Comparison of ENCODE assay signal across 27 cellular contexts in genomic region chr19:5237190-5237780, GRCh38.
"Had no signal": no experiment of that assay in that cellular context is flagged by ENCODE, and none has a peak within 500 bp of the region (broad histone marks: within the 10 kb centered on the region; RNA-seq: fewer than 3 reads in every experiment).

No MANE protein-coding gene starts in this region.

- H3K27me3 ChIP-seq: left lung, neutrophil, sigmoid colon, spleen, tibial nerve, vagina had no signal

- H3K27me3 Mint-ChIP-seq: stimulated activated naive CD8-positive, alpha-beta T cell treated with anti-CD3 and anti-CD28 coated beads, Interleukin-15, amount 100 ng/mL, for 72 hours; type B pancreatic cell had no signal

- FAIRE-seq: keratinocyte, small intestine had no signal

- H3K79me2 ChIP-seq: parathyroid adenoma had no signal

- H2AFZ ChIP-seq: parathyroid adenoma had no signal

- H3K36me3 ChIP-seq: neutrophil had no signal

- H3K4me3 ChIP-seq: left lung, psoas muscle, sigmoid colon, spleen, tibial nerve, vagina had no signal

- H3K9me3 ChIP-seq: left lung, neutrophil, psoas muscle, sigmoid colon, spleen, tibial nerve, vagina had no signal

- H3K27ac Mint-ChIP-seq: memory B cell; naive thymus-derived CD8-positive, alpha-beta T cell; nephron; stimulated activated memory B cell treated with anti-CD40 and anti-IgM and Interleukin-4, amounts not matched to agents 10 μg/mL and 1 μg/mL and 100 μg/mL, for 72 hours; stimulated activated naive CD8-positive, alpha-beta T cell treated with anti-CD3 and anti-CD28 coated beads, Interleukin-15, amount 100 ng/mL, for 72 hours; type B pancreatic cell had no signal

- H3K9ac ChIP-seq: parathyroid adenoma had no signal

- H3K4me1 Mint-ChIP-seq: memory B cell; nephron; stimulated activated memory B cell treated with anti-CD40 and anti-IgM and Interleukin-4, amounts not matched to agents 10 μg/mL and 1 μg/mL and 100 μg/mL, for 72 hours; stimulated activated naive CD8-positive, alpha-beta T cell treated with anti-CD3 and anti-CD28 coated beads, Interleukin-15, amount 100 ng/mL, for 72 hours had no signal

- H3K36me3 Mint-ChIP-seq: stimulated activated memory B cell treated with anti-CD40 and anti-IgM and Interleukin-4, amounts not matched to agents 10 μg/mL and 1 μg/mL and 100 μg/mL, for 72 hours had no signal

- H3K4me1 ChIP-seq: left lung, parathyroid adenoma, psoas muscle, sigmoid colon, spleen, tibial nerve, vagina had no signal

- ATAC-seq: left lung; naive thymus-derived CD8-positive, alpha-beta T cell; psoas muscle; stimulated activated memory B cell treated with anti-CD40 and anti-IgM and Interleukin-4, amounts not matched to agents 10 μg/mL and 1 μg/mL and 100 μg/mL, for 72 hours; stimulated activated naive CD8-positive, alpha-beta T cell treated with anti-CD3 and anti-CD28 coated beads, Interleukin-15, amount 100 ng/mL, for 72 hours had no signal

- H3K9me3 Mint-ChIP-seq: memory B cell; naive thymus-derived CD8-positive, alpha-beta T cell; nephron; neural crest cell; stimulated activated memory B cell treated with anti-CD40 and anti-IgM and Interleukin-4, amounts not matched to agents 10 μg/mL and 1 μg/mL and 100 μg/mL, for 72 hours; stimulated activated naive CD8-positive, alpha-beta T cell treated with anti-CD3 and anti-CD28 coated beads, Interleukin-15, amount 100 ng/mL, for 72 hours; type B pancreatic cell had no signal

- DNase-seq: head of caudate nucleus; hippocampal formation; kidney glomerular epithelial cell; left cardiac atrium; left lung; occipital lobe; sigmoid colon; small intestine; spleen; stimulated activated CD4-positive, alpha-beta T cell treated with anti-CD3 and anti-CD28 coated beads, Interleukin-2, amount 100 ng/mL, for 48 hours; stimulated activated CD4-positive, alpha-beta T cell treated with anti-CD3 and anti-CD28 coated beads, Interleukin-4, amount 100 ng/mL, for 4 hours; stimulated activated CD8-positive, alpha-beta memory T cell treated with anti-CD3 and anti-CD28 coated beads, Interleukin-4, amount 100 ng/mL, for 48 hours; stimulated activated naive CD4-positive, alpha-beta T cell treated with Interleukin-2 at 50 U/mL for 16 hours; stimulated activated naive CD8-positive, alpha-beta T cell treated with anti-CD3 and anti-CD28 coated beads, Interleukin-15, amount 100 ng/mL, for 72 hours; substantia nigra had no signal

- H3K27ac ChIP-seq: left lung, neutrophil, parathyroid adenoma, psoas muscle, sigmoid colon, spleen, tibial nerve, vagina had no signal

- H3K4me3 Mint-ChIP-seq: memory B cell; naive thymus-derived CD8-positive, alpha-beta T cell; nephron; neural crest cell; stimulated activated memory B cell treated with anti-CD40 and anti-IgM and Interleukin-4, amounts not matched to agents 10 μg/mL and 1 μg/mL and 100 μg/mL, for 72 hours; stimulated activated naive CD8-positive, alpha-beta T cell treated with anti-CD3 and anti-CD28 coated beads, Interleukin-15, amount 100 ng/mL, for 72 hours; type B pancreatic cell had no signal
